1 cellular context compared by ENCODE assay signal in the genomic region with DNA sequence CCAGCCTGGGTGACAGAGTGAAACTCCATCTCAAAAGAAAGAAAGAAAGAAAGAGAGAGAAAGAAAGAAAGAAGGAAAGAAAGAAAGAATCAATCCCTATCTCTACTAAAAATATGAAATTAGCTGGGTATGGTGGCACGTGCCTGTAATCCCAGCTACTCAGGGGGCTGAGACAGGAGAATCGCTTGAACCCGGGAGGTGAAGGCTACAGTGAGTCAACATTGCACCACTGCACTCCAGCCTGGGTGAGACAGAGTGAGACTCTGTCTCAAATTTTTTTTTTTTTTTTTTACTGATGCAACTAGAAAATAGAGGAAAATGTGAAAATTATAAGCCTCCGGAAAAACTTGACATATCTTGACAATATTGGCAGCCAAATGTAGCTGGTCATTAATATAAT. TPM values are rescaled to one million over a fixed set of nuclear protein-coding genes. Genes with fewer than 3 reads are reported as not detected.
"Had no signal": no experiment of that assay in that cellular context is flagged by ENCODE, and none has a peak within 500 bp of the region (broad histone marks: within the 10 kb centered on the region; RNA-seq: fewer than 3 reads in every experiment).

No MANE protein-coding gene starts in this region.

RNA-seq across cellular contexts. Expression of a gene that starts 52.0 kb away (rescaled TPM):
- total RNA-seq: foreskin keratinocyte had no signal
- polyA plus RNA-seq: foreskin keratinocyte had no signal
